Comparison of ENCODE assay signal across 8 cellular contexts in genomic region chr1:155176544-155177071, GRCh38. TPM values are rescaled to one million over a fixed set of nuclear protein-coding genes. Genes with fewer than 3 reads are reported as not detected.
A peak's percentile ranks its signal among the peaks of the same experiment; 100 is the strongest.
DNase-seq lines count a peak whose midpoint lies in the region; ATAC-seq and TF ChIP-seq lines count a peak whose summit lies in the region.

No MANE protein-coding gene starts in this region.

- ATAC-seq in activated CD4-positive, alpha-beta T cell treated with anti-CD3 and anti-CD28 coated beads for 36 hours: peak; percentile 48
- ATAC-seq in left lobe of liver (peak; percentile 72), GM19328 (IDR thresholded peaks at IDR 0.05; ENCODE audit: unreplicated experiment) (no peak)

- CTCF ChIA-PET in activated CD4-positive, alpha-beta T cell treated with anti-CD3 and anti-CD28 coated beads for 36 hours (lab: Charles Lee): interaction anchor here (0.6 to 6.6 kb wide), 8 partner anchors 9 to 210 kb away, joined by 3 to 75 read pairs (median 14); partner anchors contain the start of gene SLC50A1

- peak overlapping the region; percentile 90 to 99 (median 97) for H3K4me2 ChIP-seq in BLaER1 treated with 17β-estradiol and CSF1 and Interleukin-3, amounts not matched to agents 10 nM and 100 nM

- TF ChIP-seq CTCF in HFF-Myc (IDR thresholded peaks at IDR 0.05; ENCODE audit: low read depth, low read length, missing control alignments) (peak; percentile 96), chondrocyte (IDR thresholded peaks at IDR 0.05) (peak; percentile 89)

- no peaks in the 10 kb centered on the region for H3K9me3 Mint-ChIP-seq in activated CD4-positive, alpha-beta T cell treated with anti-CD3 and anti-CD28 coated beads for 36 hours (ENCODE audit: low read depth)
- no peaks in the 10 kb centered on the region for H3K9me3 Mint-ChIP-seq in chondrocyte (ENCODE audit: low read depth)

- H4K20me1 ChIP-seq in BLaER1 treated with 17β-estradiol and CSF1 and Interleukin-3, amounts not matched to agents 10 nM and 100 nM: peaks cover 0 to 8% (median 0%) of the 10 kb centered on the region in 11 experiments; a peak in 4 of 22 replicates

- H3K36me3 ChIP-seq in BLaER1 treated with 17β-estradiol and CSF1 and Interleukin-3, amounts not matched to agents 10 nM and 100 nM: peaks cover 34 to 56% (median 47%) of the 10 kb centered on the region in 11 experiments

- no peaks in the 10 kb centered on the region for H3K27me3 ChIP-seq in BLaER1 treated with 17β-estradiol and CSF1 and Interleukin-3, amounts not matched to agents 10 nM and 100 nM

- H3K4me3 Mint-ChIP-seq in activated CD4-positive, alpha-beta T cell treated with anti-CD3 and anti-CD28 coated beads for 36 hours: peak overlapping the region; percentile 98
- H3K4me3 Mint-ChIP-seq in chondrocyte (ENCODE audit: unreplicated experiment): no peak overlapping the region

- no peaks in the 10 kb centered on the region for H3K9me3 ChIP-seq in BLaER1 treated with 17β-estradiol and CSF1 and Interleukin-3, amounts not matched to agents 10 nM and 100 nM (replicated peaks in 1 of 11)

- H3K4me3 ChIP-seq in BLaER1 treated with 17β-estradiol and CSF1 and Interleukin-3, amounts not matched to agents 10 nM and 100 nM: peak overlapping the region in 2 of 10 experiments; percentile 89 to 93; a peak in 2 of 20 replicates
- no peak overlapping the region for H3K4me3 ChIP-seq in HFF-Myc (replicated peaks; ENCODE audit: low read depth, low read length)

- DNase-seq in HFF-Myc (ENCODE audit: extremely low read depth, low read depth) (no peak), NCI-H69 (lab: John Stamatoyannopoulos, UW) (peak; percentile 90), chondrocyte (ENCODE audit: low spot score) (peak; percentile 80), left lobe of liver (ENCODE audit: low spot score) (peak; percentile 77)
- peak; percentile 92 for DNase-seq in activated CD4-positive, alpha-beta T cell treated with anti-CD3 and anti-CD28 coated beads for 36 hours
- DNase-seq in stimulated activated CD4-positive, alpha-beta T cell treated with anti-CD3 and anti-CD28 coated beads, TNF-alpha, amount 100 ng/mL, for 1 hour (ENCODE audit: low read depth in 3 of 3, low spot score in 1 of 3): peak; percentile 59 to 82 (median 70)

- H3K27me3 Mint-ChIP-seq in activated CD4-positive, alpha-beta T cell treated with anti-CD3 and anti-CD28 coated beads for 36 hours: no peaks in the 10 kb centered on the region
- H3K27me3 Mint-ChIP-seq in chondrocyte (ENCODE audit: low read depth): no peaks in the 10 kb centered on the region

- H3K4me1 ChIP-seq in BLaER1 treated with 17β-estradiol and CSF1 and Interleukin-3, amounts not matched to agents 10 nM and 100 nM: peaks cover 41 to 74% (median 62%) of the 10 kb centered on the region in 10 experiments

- H3K4me1 Mint-ChIP-seq in activated CD4-positive, alpha-beta T cell treated with anti-CD3 and anti-CD28 coated beads for 36 hours: peaks cover 45% of the 10 kb centered on the region
- H3K4me1 Mint-ChIP-seq in chondrocyte (ENCODE audit: low read depth): peaks cover 44% of the 10 kb centered on the region

- peaks cover 32% of the 10 kb centered on the region for H3K36me3 Mint-ChIP-seq in activated CD4-positive, alpha-beta T cell treated with anti-CD3 and anti-CD28 coated beads for 36 hours (ENCODE audit: low read depth)
- peaks cover 18% of the 10 kb centered on the region for H3K36me3 Mint-ChIP-seq in chondrocyte (ENCODE audit: low read depth)

- intact Hi-C loops in activated CD4-positive, alpha-beta T cell treated with anti-CD3 and anti-CD28 coated beads for 36 hours (cut with DNase I, micrococcal nuclease): loop anchor here (1.0 to 2.0 kb wide), 3 partner anchors 16 to 50 kb away; no protein-coding TSS in a partner anchor

- POLR2A ChIA-PET in activated CD4-positive, alpha-beta T cell treated with anti-CD3 and anti-CD28 coated beads for 36 hours (lab: Charles Lee): interaction anchor here (1.0 kb wide), 1 partner anchor 18 kb away, joined by 3 read pairs; no protein-coding TSS in a partner anchor

- H3K27ac Mint-ChIP-seq in activated CD4-positive, alpha-beta T cell treated with anti-CD3 and anti-CD28 coated beads for 36 hours: peak overlapping the region; percentile 5
- H3K27ac Mint-ChIP-seq in chondrocyte (ENCODE audit: unreplicated experiment): no peak overlapping the region

- peak overlapping the region in 8 of 11 experiments; percentile 8 to 49 (median 26); a peak in 9 of 22 replicates for H3K9ac ChIP-seq in BLaER1 treated with 17β-estradiol and CSF1 and Interleukin-3, amounts not matched to agents 10 nM and 100 nM

- peak overlapping the region in 6 of 11 experiments; percentile 30 to 57 (median 38); a peak in 8 of 22 replicates for H3K27ac ChIP-seq in BLaER1 treated with 17β-estradiol and CSF1 and Interleukin-3, amounts not matched to agents 10 nM and 100 nM

RNA-seq across cellular contexts. Expression of gene TRIM46, which starts 3.0 kb away (rescaled TPM):
- total RNA-seq in activated CD4-positive, alpha-beta T cell treated with anti-CD3 and anti-CD28 coated beads for 36 hours: 1 to 10 TPM; 6.3 to 6.9 TPM
- total RNA-seq in chondrocyte: 9.6 to 10.7 TPM (median 9.7 TPM) in 3 replicates
- 0.23 TPM for total RNA-seq in left lobe of liver

RNA-seq across cellular contexts. Expression of gene KRTCAP2, which starts 3.5 kb away (rescaled TPM):
- 100 to 1,000 TPM; 125 to 300 TPM for total RNA-seq in activated CD4-positive, alpha-beta T cell treated with anti-CD3 and anti-CD28 coated beads for 36 hours
- 159 to 202 TPM (median 174 TPM) in 3 replicates for total RNA-seq in chondrocyte
- total RNA-seq in left lobe of liver: 75.6 TPM

RNA-seq across cellular contexts. Expression of gene THBS3, which starts 31.1 kb away (rescaled TPM):
- total RNA-seq in activated CD4-positive, alpha-beta T cell treated with anti-CD3 and anti-CD28 coated beads for 36 hours: 10 to 100 TPM; 12.8 to 13.7 TPM
- total RNA-seq in chondrocyte (112 to 127 TPM (median 118 TPM) in 3 replicates), left lobe of liver (16.8 TPM)

RNA-seq across cellular contexts. Expression of gene MTX1, which starts 31.9 kb away (rescaled TPM):
- 10 to 100 TPM; 52.8 to 52.9 TPM for total RNA-seq in activated CD4-positive, alpha-beta T cell treated with anti-CD3 and anti-CD28 coated beads for 36 hours
- total RNA-seq in chondrocyte (28.2 to 49.1 TPM (median 29.8 TPM) in 3 replicates), left lobe of liver (22.6 TPM)

RNA-seq across cellular contexts. Expression of gene DPM3, which starts 36.3 kb away (rescaled TPM):
- 10 to 100 TPM; 29.8 to 34.3 TPM for total RNA-seq in activated CD4-positive, alpha-beta T cell treated with anti-CD3 and anti-CD28 coated beads for 36 hours
- total RNA-seq in chondrocyte (41.3 to 73.3 TPM (median 48.9 TPM) in 3 replicates), left lobe of liver (76.8 TPM)
